8 cellular contexts compared by ENCODE assay signal in genomic region chr19:14072535-14073231, GRCh38. TPM values are rescaled to one million over a fixed set of nuclear protein-coding genes. Genes with fewer than 3 reads are reported as not detected.
A peak's percentile ranks its signal among the peaks of the same experiment; 100 is the strongest.
DNase-seq lines count a peak whose midpoint lies in the region; ATAC-seq, FAIRE-seq and TF ChIP-seq lines count a peak whose summit lies in the region.

Gene MISP3, plus strand, starts transcription at chr19:14072786. Its CDS starts 524 bp downstream, at chr19:14073310.

- POLR2A ChIA-PET in CD4-positive, alpha-beta T cell (lab: Charles Lee): interaction anchor here (0.8 to 2.3 kb wide), 7 partner anchors 14 to 191 kb away, joined by 3 to 22 read pairs (median 5); partner anchors contain the start of genes ASF1B, IL27RA and PRKACA
- POLR2A ChIA-PET in K562 (lab: Yijun Ruan, JAX): interaction anchor here (0.5 kb wide), 2 partner anchors 104 to 444 kb away, joined by 3 to 4 read pairs; no protein-coding TSS in a partner anchor

- H3K79me2 ChIP-seq in K562 (ENCODE audit: control insufficient read depth, insufficient read depth, low read length) (peaks cover 19% of the 10 kb centered on the region), keratinocyte (ENCODE audit: control insufficient read depth, insufficient read depth, low read length) (peaks cover 1% of the 10 kb centered on the region)

- TF ChIP-seq POLR2A in K562 (conservative IDR thresholded peaks at IDR 0.05): no peak

- peaks cover 4% of the 10 kb centered on the region for H3K27me3 ChIP-seq in CD4-positive, alpha-beta T cell (ENCODE audit: control insufficient read depth, insufficient read depth, low read length)
- H3K27me3 ChIP-seq in HAP-1 (ENCODE audit: low read depth): no peaks in the 10 kb centered on the region
- no peaks in the 10 kb centered on the region for H3K27me3 ChIP-seq in K562 (ENCODE audit: control insufficient read depth in 2 of 2, insufficient read depth in 2 of 2, low read length in 2 of 2)
- H3K27me3 ChIP-seq in keratinocyte (ENCODE audit: control insufficient read depth, extremely low read depth, insufficient read depth, low read length): peaks cover 23% of the 10 kb centered on the region

- FAIRE-seq in K562 (lab: Jason Lieb, UNC) (no peak), keratinocyte (lab: Jason Lieb, UNC) (no peak)

- TF ChIP-seq EP300 in K562 (IDR thresholded peaks at IDR 0.05; ENCODE audit: low read length): no peak

- H3K9ac ChIP-seq in K562 (ENCODE audit: insufficient read depth in 1 of 2, low read depth in 2 of 2, low read length in 2 of 2) (peak within 1 kb of the TSS; percentile 69 to 97), keratinocyte (ENCODE audit: control insufficient read depth, extremely low read depth, insufficient read depth, low read length) (peak within 1 kb of the TSS; percentile 74)

- peak within 1 kb of the TSS; percentile 93 for H3K4me3 Mint-ChIP-seq in CD4-positive, alpha-beta T cell

- H3K9me3 ChIP-seq in CD4-positive, alpha-beta T cell (ENCODE audit: control insufficient read depth, low read length): no peaks in the 10 kb centered on the region
- H3K9me3 ChIP-seq in HAP-1 (no peaks in the 10 kb centered on the region), K562 (replicated peaks; ENCODE audit: control insufficient read depth, insufficient read depth, low read depth, low read length) (no peaks in the 10 kb centered on the region), keratinocyte (ENCODE audit: control insufficient read depth, low read depth, low read length) (no peaks in the 10 kb centered on the region)

- no peaks in the 10 kb centered on the region for H3K36me3 Mint-ChIP-seq in CD4-positive, alpha-beta T cell (ENCODE audit: low read depth)

- TF ChIP-seq CTCF in CD4-positive, alpha-beta T cell (IDR thresholded peaks at IDR 0.05): no peak
- TF ChIP-seq CTCF in K562 (IDR thresholded peaks at IDR 0.05 in 2 of 3, conservative IDR thresholded peaks at IDR 0.05 in 1 of 3; ENCODE audit: insufficient read depth in 2 of 3, low read depth in 1 of 3, low read length in 3 of 3): no peak
- no peak for TF ChIP-seq CTCF in keratinocyte (optimal IDR thresholded peaks at IDR 0.05 in 1 of 3, IDR thresholded peaks at IDR 0.05 in 1 of 3, conservative IDR thresholded peaks at IDR 0.05 in 1 of 3; ENCODE audit: extremely low read depth in 1 of 3, insufficient read depth in 2 of 3, low read length in 3 of 3)

- H3K4me1 ChIP-seq in HAP-1: peaks cover 15% of the 10 kb centered on the region
- H3K4me1 ChIP-seq in K562 (replicated peaks in 1 of 2; ENCODE audit: control insufficient read depth in 2 of 2, insufficient read depth in 2 of 2, low read length in 2 of 2): peaks cover 9 to 48% of the 10 kb centered on the region in 2 experiments; a peak in 4 of 5 replicates
- peaks cover 24% of the 10 kb centered on the region for H3K4me1 ChIP-seq in keratinocyte (ENCODE audit: control insufficient read depth, extremely low read depth, insufficient read depth, low read length)

- 13% methylated on average over 23 of the region's 49 CpGs for WGBS in K562 (ENCODE audit: insufficient coverage, low coverage, missing lambda C conversion rate)

- H3K4me1 Mint-ChIP-seq in CD4-positive, alpha-beta T cell (ENCODE audit: low read depth): peaks cover 17% of the 10 kb centered on the region

- no peaks in the 10 kb centered on the region for H3K9me3 Mint-ChIP-seq in CD4-positive, alpha-beta T cell

- CTCF ChIA-PET in CD4-positive, alpha-beta T cell (lab: Charles Lee): interaction anchor here (0.6 to 4.3 kb wide), 15 partner anchors 9 to 1671 kb away, joined by 3 to 27 read pairs (median 5); partner anchors contain the start of genes ASF1B and NANOS3
- CTCF ChIA-PET in K562 (lab: Yijun Ruan, JAX; ENCODE audit: low intra/inter-chr PET ratio): interaction anchor here (0.6 to 3.7 kb wide), 6 partner anchors 17 to 1505 kb away, joined by 3 to 39 read pairs (median 3); no protein-coding TSS in a partner anchor

- peak within 1 kb of the TSS; percentile 95 for H2AFZ ChIP-seq in K562 (ENCODE audit: low read depth, low read length)
- peak within 1 kb of the TSS; percentile 88 for H2AFZ ChIP-seq in keratinocyte (ENCODE audit: control insufficient read depth, low read length)

- no peak within 1 kb of the TSS for H3K27ac ChIP-seq in CD4-positive, alpha-beta T cell (ENCODE audit: low read depth, low read length)
- H3K27ac ChIP-seq in K562 (ENCODE audit: extremely low read depth, low read depth, low read length) (peak within 1 kb of the TSS; percentile 68), keratinocyte (ENCODE audit: control insufficient read depth, insufficient read depth, low read length) (no peak within 1 kb of the TSS)

- H3K4me2 ChIP-seq in K562 (ENCODE audit: insufficient read depth, low read length) (peak within 1 kb of the TSS; percentile 82), keratinocyte (ENCODE audit: control insufficient read depth, extremely low read depth, insufficient read depth, low read depth, low read length) (peak within 1 kb of the TSS; percentile 91)

- TF ChIP-seq RAD21 in K562 (CRISPR knock-in tag; conservative IDR thresholded peaks at IDR 0.05 in 1 of 2, IDR thresholded peaks at IDR 0.05 in 1 of 2): no peak

- H3K4me3 ChIP-seq in HAP-1 (peak within 1 kb of the TSS; percentile 62), K562 (peak within 1 kb of the TSS; percentile 55), keratinocyte (ENCODE audit: control insufficient read depth in 2 of 3, extremely low read depth in 1 of 3, insufficient read depth in 2 of 3, low read depth in 1 of 3, low read length in 3 of 3) (peak within 1 kb of the TSS; percentile 61 to 98 (median 87))

- H4K20me1 ChIP-seq in K562 (replicated peaks; ENCODE audit: control insufficient read depth, insufficient read depth, low read length): no peaks in the 10 kb centered on the region
- no peaks in the 10 kb centered on the region for H4K20me1 ChIP-seq in keratinocyte (ENCODE audit: control insufficient read depth, extremely low read depth, insufficient read depth, low read length)

- peaks cover 4% of the 10 kb centered on the region for H3K27me3 Mint-ChIP-seq in CD4-positive, alpha-beta T cell

- H3K9me1 ChIP-seq in K562 (ENCODE audit: control insufficient read depth, insufficient read depth, low read length) (no peaks in the 10 kb centered on the region), keratinocyte (ENCODE audit: control insufficient read depth, extremely low read depth, insufficient read depth, low read length) (no peaks in the 10 kb centered on the region)

- BruUV-seq in K562 (replicated peaks; lab: Mats Ljungman, UMichigan): no TSS peak

- no peak for ATAC-seq in CD4-positive, alpha-beta T cell (ENCODE audit: poor library complexity)
- ATAC-seq in K562 (peak; percentile 43), GM21825 (IDR thresholded peaks at IDR 0.05; ENCODE audit: unreplicated experiment) (no peak)

- peak in 1 of 10 experiments; percentile 26 for DNase-seq in CD4-positive, alpha-beta T cell
- peak in 1 of 2 experiments; percentile 66 for DNase-seq in HAP-1 (ENCODE audit: low spot score in 2 of 2)
- DNase-seq in OCI-M1 (lab: John Stamatoyannopoulos, UW): peak; percentile 84
- DNase-seq in K562 (ENCODE audit: extremely low read depth in 1 of 4, low spot score in 3 of 4): peak in 3 of 4 experiments; percentile 40 to 68 (median 62)
- no peak for DNase-seq in keratinocyte (ENCODE audit: low read depth, low spot score)
- peak; percentile 39 to 54 for DNase-seq in stimulated activated CD4-positive, alpha-beta T cell treated with anti-CD3 and anti-CD28 coated beads, Interleukin-2, amount 100 ng/mL, for 24 hours
- no peak for DNase-seq in middle frontal gyrus (ENCODE audit: extremely low spot score, low spot score)

- dilution Hi-C loops in keratinocyte (cut with MboI; ENCODE audit: extremely low pct_ligation_motif_present, low sequenced_read_pairs): no loop called here

- in situ Hi-C loops in HAP-1 (cut with MboI; ENCODE audit: low sequenced_read_pairs): no loop called here
- in situ Hi-C loops in K562 (cut with MboI): loop anchor here (5.0 to 25.0 kb wide), 2 partner anchors 190 to 485 kb away; no protein-coding TSS in a partner anchor

- H3K27ac Mint-ChIP-seq in CD4-positive, alpha-beta T cell: peak within 1 kb of the TSS; percentile 83

- H3K36me3 ChIP-seq in HAP-1 (replicated peaks): no peaks in the 10 kb centered on the region
- H3K36me3 ChIP-seq in K562 (ENCODE audit: control insufficient read depth, insufficient read depth, low read length): no peaks in the 10 kb centered on the region
- no peaks in the 10 kb centered on the region for H3K36me3 ChIP-seq in keratinocyte (ENCODE audit: control insufficient read depth in 2 of 2, extremely low read depth in 1 of 2, insufficient read depth in 2 of 2, low read length in 2 of 2)

- intact Hi-C loops in CD4-positive, alpha-beta T cell (cut with DNase I, micrococcal nuclease): loop anchor here (1.0 to 5.0 kb wide), 5 partner anchors 24 to 276 kb away; partner anchors contain the start of genes ASF1B (in 1 of the 2), PRKACA (in 1 of the 2) and RFX1 (in 1 of the 2)
- intact Hi-C loops in K562 (cut with micrococcal nuclease): no loop called here

RNA-seq across cellular contexts. Expression of gene MISP3, which starts in this region (rescaled TPM):
- total RNA-seq in CD4-positive, alpha-beta T cell: under 1 TPM; 0.39 to 0.49 TPM
- total RNA-seq in K562 (2011; cell fraction: chromatin; rRNA removed; ENCODE audit: low replicate concordance): 1.7 and 5.3 TPM in 2 replicates
- 5.5 and 5.7 TPM in 2 replicates for total RNA-seq in K562 (2011; cell fraction: nucleolus; rRNA removed)
- total RNA-seq in K562 (2011; cell fraction: nucleoplasm; rRNA removed): 4.1 and 5.0 TPM in 2 replicates
- 3.1 and 3.9 TPM in 2 replicates for total RNA-seq in K562 (2014; rRNA removed)
- 0.69 and 0.73 TPM in 2 replicates for total RNA-seq in K562 (2014; rRNA removed; fragmentation: Illumina TruSeq; extraction: Trizol)
- 1.6 and 1.9 TPM in 2 replicates for total RNA-seq in K562 (2015; rRNA removed; fragmentation: Illumina TruSeq; extraction: Trizol)
- total RNA-seq in K562 (2021): 1.9 and 2.9 TPM in 2 replicates
- polyA plus RNA-seq in K562 (2011; rRNA removed): 1.2 and 2.1 TPM in 2 replicates
- 2.1 and 3.0 TPM in 2 replicates for polyA plus RNA-seq in K562 (2011; cell fraction: cytosol; rRNA removed)
- polyA plus RNA-seq in K562 (2011; cell fraction: nucleus; rRNA removed): 8.6 and 12.9 TPM in 2 replicates
- 3.6 and 4.2 TPM in 2 replicates for polyA plus RNA-seq in K562 (2012)
- 2.6 and 3.2 TPM in 2 replicates for polyA plus RNA-seq in K562 (2014; fragmentation: Illumina TruSeq; extraction: Trizol)
- under 1 TPM; 0.25 to 0.37 TPM for polyA plus RNA-seq in K562 (2014; fragmentation: Nextera tagmentation; extraction: Ambion mirVana)
- 5.4 and 5.6 TPM in 2 replicates for polyA plus RNA-seq in K562 (2014; rRNA removed)
- polyA minus RNA-seq in K562 (2011; rRNA and poly(A)+ RNA removed): not detected in 2 replicates
- polyA minus RNA-seq in K562 (2011; cell fraction: cytosol; rRNA and poly(A)+ RNA removed): 0.91 TPM in 1 of 2 replicates, not detected in the other
- 1.8 and 1.9 TPM in 2 replicates for polyA minus RNA-seq in K562 (2011; cell fraction: nucleus; rRNA and poly(A)+ RNA removed)
- 0.79 to 1.2 TPM (median 0.96 TPM) in 3 replicates for polyA plus RNA-seq in keratinocyte
- polyA plus RNA-seq in keratinocyte (2011; ENCODE audit: low read depth): 1.2 TPM
- 0.45 and 1.6 TPM in 2 replicates for polyA plus RNA-seq in keratinocyte (2011; cell fraction: cytosol; rRNA removed)
- 0.64 and 1.7 TPM in 2 replicates for polyA plus RNA-seq in keratinocyte (2011; cell fraction: nucleus; rRNA removed)
- 0.91 and 2.7 TPM in 2 replicates for polyA plus RNA-seq in keratinocyte (2012; ENCODE audit: low replicate concordance)
- 0.10 TPM in 1 of 3 replicates, not detected in the others for polyA minus RNA-seq in keratinocyte
- polyA minus RNA-seq in keratinocyte (2011; cell fraction: cytosol; rRNA and poly(A)+ RNA removed): not detected
- polyA minus RNA-seq in keratinocyte (2011; cell fraction: nucleus; rRNA and poly(A)+ RNA removed): not detected in 2 replicates

Comparison
In these comparisons a context has a peak if more than half of its experiments do, and no peak if none do; other contexts are left out.
1. DNase-seq: peak in OCI-M1 (single experiment), K562 (3 of 4) and stimulated activated CD4-positive, alpha-beta T cell treated with anti-CD3 and anti-CD28 coated beads, Interleukin-2, amount 100 ng/mL, for 24 hours (2 of 2); none in keratinocyte (single experiment) and middle frontal gyrus (single experiment).
2. Peak in every context shown above with its lines, with median percentiles within 50 percentile points of each other: H3K4me3 ChIP-seq.